In the genomic region with DNA sequence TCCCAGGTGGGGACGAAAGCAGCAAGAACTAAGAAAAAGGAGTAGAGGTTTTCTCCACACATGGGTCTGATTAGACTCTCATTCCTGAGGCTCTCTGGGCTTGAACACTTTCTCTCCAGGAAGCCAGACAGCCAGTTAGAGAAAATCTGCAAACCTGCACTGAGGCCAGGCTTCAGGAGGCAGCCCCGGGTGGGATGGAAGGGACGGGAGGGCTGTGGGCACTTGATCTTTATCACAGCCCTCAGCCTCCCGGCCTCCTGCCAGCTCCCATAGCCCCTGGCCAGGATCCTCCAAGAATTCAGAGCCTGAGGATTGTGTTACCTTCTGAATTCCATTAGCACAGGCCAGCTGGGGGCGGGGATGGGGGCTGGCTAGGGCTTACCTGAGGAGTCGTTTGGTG, we compare ENCODE assay signal across 2 cellular contexts.
TF ChIP-seq lines count a peak whose summit lies in the region.

No MANE protein-coding gene starts in this region.

TF ChIP-seq in HEK293, 187 proteins besides CTCF, POLR2A, EP300 and RAD21:
- TF ChIP-seq ZNF19 (tag by site-specific recombination; IDR thresholded peaks at IDR 0.05; ENCODE audit: low read depth) (no peak), ZIC2 (tag by site-specific recombination; IDR thresholded peaks at IDR 0.05) (peak; percentile 41), GLIS1 (tag by site-specific recombination; IDR thresholded peaks at IDR 0.05) (peak; percentile 91)

TF ChIP-seq in H1, 55 proteins besides CTCF, POLR2A, EP300 and RAD21:
- no peak for TF ChIP-seq YY1 (IDR thresholded peaks at IDR 0.05; ENCODE audit: low read depth, low read length)
- no peak for TF ChIP-seq SIN3A (conservative IDR thresholded peaks at IDR 0.05 in 1 of 2, IDR thresholded peaks at IDR 0.05 in 1 of 2; ENCODE audit: low read depth in 1 of 2, low read length in 2 of 2)
- TF ChIP-seq TBP (IDR thresholded peaks at IDR 0.05; ENCODE audit: low read depth, low read length) = peak; percentile 69
- no peak for TF ChIP-seq RXRA (IDR thresholded peaks at IDR 0.05; ENCODE audit: insufficient read depth, low read depth, low read length)
- no peak for TF ChIP-seq SP2 (IDR thresholded peaks at IDR 0.05; ENCODE audit: low read length)
- no peak for TF ChIP-seq HDAC2 (IDR thresholded peaks at IDR 0.05; ENCODE audit: borderline replicate concordance in 1 of 2, low read depth in 2 of 2, low read length in 2 of 2)
- no peak for TF ChIP-seq TEAD4 (IDR thresholded peaks at IDR 0.05; ENCODE audit: low read depth, low read length)
